Comparison of ENCODE assay signal across 8 cellular contexts in the genomic region with DNA sequence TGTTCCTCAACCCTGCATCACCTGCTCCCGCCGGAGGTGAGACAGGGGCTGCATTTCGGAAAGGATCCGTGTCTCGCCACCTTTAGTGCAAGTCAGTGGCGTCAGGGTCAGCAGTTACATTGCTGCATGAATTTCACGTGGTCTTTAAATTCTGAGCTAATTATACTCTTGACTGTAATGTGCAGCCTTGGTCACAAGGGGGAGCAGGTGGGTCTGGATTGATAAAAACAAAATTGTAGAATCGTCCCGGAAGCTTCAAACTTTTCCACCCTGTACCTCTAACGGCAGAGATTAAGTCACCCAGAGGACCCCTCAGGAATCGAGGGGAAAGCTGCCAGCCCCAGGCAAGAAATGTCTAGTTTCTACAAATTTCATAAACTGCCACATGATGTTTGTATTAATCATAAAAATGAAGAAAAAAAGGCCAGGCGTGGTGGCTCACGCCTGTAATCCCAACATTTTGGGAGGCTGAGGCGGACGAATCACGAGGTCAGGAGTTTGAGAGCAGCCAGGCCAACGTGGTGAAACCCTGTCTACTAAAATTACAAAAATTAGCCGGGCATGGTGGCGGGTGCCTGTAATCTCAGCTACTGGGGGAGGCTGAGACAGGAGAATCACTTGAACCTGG. TPM values are rescaled to one million over a fixed set of nuclear protein-coding genes. Genes with fewer than 3 reads are reported as not detected.
DNase-seq lines count a peak whose midpoint lies in the region; ATAC-seq and TF ChIP-seq lines count a peak whose summit lies in the region.

No MANE protein-coding gene starts in this region.

- H3K4me3 ChIP-seq in GM23248 (no peak overlapping the region), dorsolateral prefrontal cortex (no peak overlapping the region)

- 30 to 31% methylated on average over 19 of the region's 19 CpGs for WGBS in GM23248 (ENCODE audit: low coverage in 1 of 2, low lambda C conversion rate in 2 of 2, missing lambda C conversion rate in 2 of 2), 2 experiments

- intact Hi-C loops in dorsolateral prefrontal cortex (cut with DNase I): loop anchor here (1.0 to 2.0 kb wide), 2 partner anchors 33 to 34 kb away; no protein-coding TSS in a partner anchor

- H3K4me3 Mint-ChIP-seq in memory B cell: no peak overlapping the region

- no peaks in the 10 kb centered on the region for H3K27me3 Mint-ChIP-seq in memory B cell

- peak overlapping the region; percentile 27 for H3K4me2 ChIP-seq in GM23248 (ENCODE audit: unreplicated experiment)

- H4K20me1 ChIP-seq in GM23248 (ENCODE audit: insufficient read depth): no peaks in the 10 kb centered on the region

- H3K9ac ChIP-seq in GM23248: peak overlapping the region; percentile 69

- H3F3A ChIP-seq in GM23248 (ENCODE audit: insufficient read depth): peaks cover 28% of the 10 kb centered on the region; the same call in 1 of the 2 replicates

- in situ Hi-C loops in GM23248 (cut with MboI): no loop called here

- H3K9me2 ChIP-seq in GM23248 (ENCODE audit: insufficient read depth): no peaks in the 10 kb centered on the region

- H3K27me3 ChIP-seq in GM23248 (replicated peaks; ENCODE audit: insufficient read depth) (no peaks in the 10 kb centered on the region), dorsolateral prefrontal cortex (no peaks in the 10 kb centered on the region)

- DNase-seq in AG09319 (ENCODE audit: extremely low read depth, low read depth): peak; percentile 62
- peak; percentile 82 for DNase-seq in GM23248
- DNase-seq in NCI-H526 (lab: John Stamatoyannopoulos, UW): peak; percentile 37 to 79
- DNase-seq in activated CD4-positive, alpha-beta T cell treated with anti-CD3 and anti-CD28 coated beads, Interleukin-2, amount 50 U/mL, for 1 hour: peak; percentile 82
- DNase-seq in dorsolateral prefrontal cortex: peak in 8 of 10 donors; percentile 30 to 88 (median 57)
- peak; percentile 79 to 82 for DNase-seq in memory B cell (ENCODE audit: low spot score in 2 of 2)
- peak; percentile 58 to 63 for DNase-seq in stimulated activated CD8-positive, alpha-beta memory T cell treated with anti-CD3 and anti-CD28 coated beads, Interleukin-2, amount 100 ng/mL, for 48 hours (ENCODE audit: low read depth in 2 of 2)

- TF ChIP-seq CTCF in AG09319 (IDR thresholded peaks at IDR 0.05; ENCODE audit: low read depth, low read length) (peak; percentile 79), dorsolateral prefrontal cortex (IDR thresholded peaks at IDR 0.05 in 54 of 56, conservative IDR thresholded peaks at IDR 0.05 in 2 of 56; ENCODE audit: low read depth in 1 of 56, partially characterized antibody in 56 of 56) (peak; percentile 73 to 97 (median 87))

- 0 out of 2 replicates have a peak, but pooled peaks cover 5% of the 10 kb centered on the region for H3K4me1 ChIP-seq in GM23248 (ENCODE audit: insufficient read depth)

- no peaks in the 10 kb centered on the region for H3K9me3 ChIP-seq in GM23248 (ENCODE audit: low read depth)

- H3K4me1 Mint-ChIP-seq in memory B cell: peaks cover 5% of the 10 kb centered on the region

- H3K9me3 Mint-ChIP-seq in memory B cell: no peaks in the 10 kb centered on the region

- peak overlapping the region; percentile 70 for H2AFZ ChIP-seq in GM23248

- no peaks in the 10 kb centered on the region for H3K79me2 ChIP-seq in GM23248 (ENCODE audit: insufficient read depth)

- ATAC-seq in memory B cell (ENCODE audit: low read depth) (peak; percentile 77), GM21576 (IDR thresholded peaks at IDR 0.05; ENCODE audit: unreplicated experiment) (no peak)

- H3K27ac ChIP-seq in GM23248 (peak overlapping the region; percentile 70), dorsolateral prefrontal cortex (peak overlapping the region in 39 of 59 donors; percentile 8 to 75 (median 48))

- peaks cover 17% of the 10 kb centered on the region for H3K36me3 Mint-ChIP-seq in memory B cell

- H3K27ac Mint-ChIP-seq in memory B cell: peak overlapping the region; percentile 32

- peaks cover 11% of the 10 kb centered on the region; the same call in 1 of the 2 replicates for H3K36me3 ChIP-seq in GM23248 (ENCODE audit: low read depth)

RNA-seq across cellular contexts. Expression of a gene that starts 20.2 kb away (rescaled TPM):
- total RNA-seq in GM23248 (2014; rRNA removed; shearing (Covaris generic)): 11.9 and 14.6 TPM in 2 replicates
- 6.2 and 6.3 TPM in 2 replicates for polyA plus RNA-seq in GM23248 (2016; fragmentation: Nextera tagmentation; extraction: Ambion mirVana)
- 10 to 100 TPM in 50 of 120 experiments, 1 to 10 TPM in 70; 4.8 to 17.2 (median 9.6) TPM for total RNA-seq in dorsolateral prefrontal cortex

RNA-seq across cellular contexts. Expression of a gene that starts 45.5 kb away (rescaled TPM):
- total RNA-seq in GM23248 (2014; rRNA removed; shearing (Covaris generic)): 7.3 and 11.1 TPM in 2 replicates
- polyA plus RNA-seq in GM23248 (2016; fragmentation: Nextera tagmentation; extraction: Ambion mirVana): 4.1 and 5.8 TPM in 2 replicates
- 10 to 100 TPM; 13.8 to 39.6 (median 24.0) TPM for total RNA-seq in dorsolateral prefrontal cortex
